Comparison of ENCODE assay signal across 1 cellular context in the genomic region with DNA sequence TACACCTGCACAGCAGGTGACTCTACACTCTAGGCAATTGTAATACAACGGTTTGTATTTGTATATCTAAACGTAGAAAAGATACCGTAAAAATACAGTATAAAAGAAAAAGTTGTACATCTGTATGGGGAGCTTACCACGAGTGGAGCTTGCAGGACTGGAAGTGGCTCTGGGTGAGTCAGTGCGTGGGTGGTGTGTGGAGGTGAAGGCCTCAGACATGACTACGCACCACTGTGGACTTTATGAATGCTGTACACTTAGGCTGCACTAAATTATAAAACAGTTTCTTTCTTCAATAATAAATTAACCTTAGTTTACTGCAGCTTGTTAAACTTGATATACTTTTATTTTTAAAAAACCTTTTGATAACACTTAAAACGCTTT.
TF ChIP-seq lines count a peak whose summit lies in the region.

No MANE protein-coding gene starts in this region.

TF ChIP-seq in HepG2, 621 proteins besides CTCF, POLR2A, EP300 and RAD21 (continued from another document):
- TF ChIP-seq, protein P1, sequence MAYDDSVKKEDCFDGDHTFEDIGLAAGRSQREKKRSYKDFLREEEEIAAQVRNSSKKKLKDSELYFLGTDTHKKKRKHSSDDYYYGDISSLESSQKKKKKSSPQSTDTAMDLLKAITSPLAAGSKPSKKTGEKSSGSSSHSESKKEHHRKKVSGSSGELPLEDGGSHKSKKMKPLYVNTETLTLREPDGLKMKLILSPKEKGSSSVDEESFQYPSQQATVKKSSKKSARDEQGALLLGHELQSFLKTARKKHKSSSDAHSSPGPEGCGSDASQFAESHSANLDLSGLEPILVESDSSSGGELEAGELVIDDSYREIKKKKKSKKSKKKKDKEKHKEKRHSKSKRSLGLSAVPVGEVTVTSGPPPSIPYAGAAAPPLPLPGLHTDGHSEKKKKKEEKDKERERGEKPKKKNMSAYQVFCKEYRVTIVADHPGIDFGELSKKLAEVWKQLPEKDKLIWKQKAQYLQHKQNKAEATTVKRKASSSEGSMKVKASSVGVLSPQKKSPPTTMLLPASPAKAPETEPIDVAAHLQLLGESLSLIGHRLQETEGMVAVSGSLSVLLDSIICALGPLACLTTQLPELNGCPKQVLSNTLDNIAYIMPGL (CRISPR knock-in tag; IDR thresholded peaks at IDR 0.05; ENCODE audit: borderline replicate concordance in 1 of 2, low read depth in 1 of 2), result no peak
- TF ChIP-seq ZNF605 (CRISPR knock-in tag; IDR thresholded peaks at IDR 0.05), result no peak
- 0 out of 2 replicates have a peak, but pooled peaks have one; percentile 37 for TF ChIP-seq ZBTB38 (CRISPR knock-in tag; IDR thresholded peaks at IDR 0.05)
- TF ChIP-seq, protein P2, sequence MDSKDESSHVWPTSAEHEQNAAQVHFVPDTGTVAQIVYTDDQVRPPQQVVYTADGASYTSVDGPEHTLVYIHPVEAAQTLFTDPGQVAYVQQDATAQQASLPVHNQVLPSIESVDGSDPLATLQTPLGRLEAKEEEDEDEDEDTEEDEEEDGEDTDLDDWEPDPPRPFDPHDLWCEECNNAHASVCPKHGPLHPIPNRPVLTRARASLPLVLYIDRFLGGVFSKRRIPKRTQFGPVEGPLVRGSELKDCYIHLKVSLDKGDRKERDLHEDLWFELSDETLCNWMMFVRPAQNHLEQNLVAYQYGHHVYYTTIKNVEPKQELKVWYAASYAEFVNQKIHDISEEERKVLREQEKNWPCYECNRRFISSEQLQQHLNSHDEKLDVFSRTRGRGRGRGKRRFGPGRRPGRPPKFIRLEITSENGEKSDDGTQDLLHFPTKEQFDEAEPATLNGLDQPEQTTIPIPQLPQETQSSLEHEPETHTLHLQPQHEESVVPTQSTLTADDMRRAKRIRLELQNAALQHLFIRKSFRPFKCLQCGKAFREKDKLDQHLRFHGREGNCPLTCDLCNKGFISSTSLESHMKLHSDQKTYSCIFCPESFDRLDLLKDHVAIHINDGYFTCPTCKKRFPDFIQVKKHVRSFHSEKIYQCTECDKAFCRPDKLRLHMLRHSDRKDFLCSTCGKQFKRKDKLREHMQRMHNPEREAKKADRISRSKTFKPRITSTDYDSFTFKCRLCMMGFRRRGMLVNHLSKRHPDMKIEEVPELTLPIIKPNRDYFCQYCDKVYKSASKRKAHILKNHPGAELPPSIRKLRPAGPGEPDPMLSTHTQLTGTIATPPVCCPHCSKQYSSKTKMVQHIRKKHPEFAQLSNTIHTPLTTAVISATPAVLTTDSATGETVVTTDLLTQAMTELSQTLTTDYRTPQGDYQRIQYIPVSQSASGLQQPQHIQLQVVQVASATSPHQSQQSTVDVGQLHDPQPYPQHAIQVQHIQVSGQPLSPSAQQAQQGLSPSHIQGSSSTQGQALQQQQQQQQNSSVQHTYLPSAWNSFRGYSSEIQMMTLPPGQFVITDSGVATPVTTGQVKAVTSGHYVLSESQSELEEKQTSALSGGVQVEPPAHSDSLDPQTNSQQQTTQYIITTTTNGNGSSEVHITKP (CRISPR knock-in tag; IDR thresholded peaks at IDR 0.05; ENCODE audit: low read depth), result no peak
- TF ChIP-seq ZNF775 (CRISPR knock-in tag; IDR thresholded peaks at IDR 0.05; ENCODE audit: borderline replicate concordance), result no peak
- TF ChIP-seq ATF1 (CRISPR knock-in tag; IDR thresholded peaks at IDR 0.05), result no peak
- no peak for TF ChIP-seq SALL2 (CRISPR knock-in tag; IDR thresholded peaks at IDR 0.05)
- peak; percentile 7 for TF ChIP-seq PRPF4 (IDR thresholded peaks at IDR 0.05; ENCODE audit: low read depth, low read length, poor library complexity, severe bottlenecking)
- 0 out of 2 replicates have a peak, but pooled peaks have one; percentile 14 for TF ChIP-seq GATAD1 (CRISPR knock-in tag; IDR thresholded peaks at IDR 0.05)
- TF ChIP-seq, protein P3, sequence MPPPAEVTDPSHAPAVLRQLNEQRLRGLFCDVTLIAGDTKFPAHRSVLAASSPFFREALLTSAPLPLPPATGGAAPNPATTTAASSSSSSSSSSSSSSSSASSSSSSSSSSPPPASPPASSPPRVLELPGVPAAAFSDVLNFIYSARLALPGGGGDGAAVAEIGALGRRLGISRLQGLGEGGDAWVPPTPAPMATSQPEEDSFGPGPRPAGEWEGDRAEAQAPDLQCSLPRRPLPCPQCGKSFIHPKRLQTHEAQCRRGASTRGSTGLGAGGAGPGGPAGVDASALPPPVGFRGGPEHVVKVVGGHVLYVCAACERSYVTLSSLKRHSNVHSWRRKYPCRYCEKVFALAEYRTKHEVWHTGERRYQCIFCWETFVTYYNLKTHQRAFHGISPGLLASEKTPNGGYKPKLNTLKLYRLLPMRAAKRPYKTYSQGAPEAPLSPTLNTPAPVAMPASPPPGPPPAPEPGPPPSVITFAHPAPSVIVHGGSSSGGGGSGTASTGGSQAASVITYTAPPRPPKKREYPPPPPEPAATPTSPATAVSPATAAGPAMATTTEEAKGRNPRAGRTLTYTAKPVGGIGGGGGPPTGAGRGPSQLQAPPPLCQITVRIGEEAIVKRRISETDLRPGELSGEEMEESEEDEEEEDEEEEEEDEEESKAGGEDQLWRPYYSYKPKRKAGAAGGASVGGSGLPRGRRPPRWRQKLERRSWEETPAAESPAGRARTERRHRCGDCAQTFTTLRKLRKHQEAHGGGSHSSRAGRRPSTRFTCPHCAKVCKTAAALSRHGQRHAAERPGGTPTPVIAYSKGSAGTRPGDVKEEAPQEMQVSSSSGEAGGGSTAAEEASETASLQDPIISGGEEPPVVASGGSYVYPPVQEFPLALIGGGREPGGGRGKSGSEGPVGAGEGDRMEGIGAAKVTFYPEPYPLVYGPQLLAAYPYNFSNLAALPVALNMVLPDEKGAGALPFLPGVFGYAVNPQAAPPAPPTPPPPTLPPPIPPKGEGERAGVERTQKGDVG (CRISPR knock-in tag; IDR thresholded peaks at IDR 0.05; ENCODE audit: borderline replicate concordance), result 0 out of 2 replicates have a peak, but pooled peaks have one; percentile 17
- no peak for TF ChIP-seq LCORL (IDR thresholded peaks at IDR 0.05)
- no peak for TF ChIP-seq LCORL (CRISPR knock-in tag; IDR thresholded peaks at IDR 0.05)
- TF ChIP-seq ZNF615 (CRISPR knock-in tag; IDR thresholded peaks at IDR 0.05; ENCODE audit: borderline replicate concordance), result no peak
- TF ChIP-seq, protein P4, sequence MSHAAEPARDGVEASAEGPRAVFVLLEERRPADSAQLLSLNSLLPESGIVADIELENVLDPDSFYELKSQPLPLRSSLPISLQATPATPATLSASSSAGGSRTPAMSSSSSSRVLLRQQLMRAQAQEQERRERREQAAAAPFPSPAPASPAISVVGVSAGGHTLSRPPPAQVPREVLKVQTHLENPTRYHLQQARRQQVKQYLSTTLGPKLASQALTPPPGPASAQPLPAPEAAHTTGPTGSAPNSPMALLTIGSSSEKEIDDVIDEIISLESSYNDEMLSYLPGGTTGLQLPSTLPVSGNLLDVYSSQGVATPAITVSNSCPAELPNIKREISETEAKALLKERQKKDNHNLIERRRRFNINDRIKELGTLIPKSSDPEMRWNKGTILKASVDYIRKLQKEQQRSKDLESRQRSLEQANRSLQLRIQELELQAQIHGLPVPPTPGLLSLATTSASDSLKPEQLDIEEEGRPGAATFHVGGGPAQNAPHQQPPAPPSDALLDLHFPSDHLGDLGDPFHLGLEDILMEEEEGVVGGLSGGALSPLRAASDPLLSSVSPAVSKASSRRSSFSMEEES (CRISPR knock-in tag; IDR thresholded peaks at IDR 0.05), result no peak
- TF ChIP-seq, protein P5, sequence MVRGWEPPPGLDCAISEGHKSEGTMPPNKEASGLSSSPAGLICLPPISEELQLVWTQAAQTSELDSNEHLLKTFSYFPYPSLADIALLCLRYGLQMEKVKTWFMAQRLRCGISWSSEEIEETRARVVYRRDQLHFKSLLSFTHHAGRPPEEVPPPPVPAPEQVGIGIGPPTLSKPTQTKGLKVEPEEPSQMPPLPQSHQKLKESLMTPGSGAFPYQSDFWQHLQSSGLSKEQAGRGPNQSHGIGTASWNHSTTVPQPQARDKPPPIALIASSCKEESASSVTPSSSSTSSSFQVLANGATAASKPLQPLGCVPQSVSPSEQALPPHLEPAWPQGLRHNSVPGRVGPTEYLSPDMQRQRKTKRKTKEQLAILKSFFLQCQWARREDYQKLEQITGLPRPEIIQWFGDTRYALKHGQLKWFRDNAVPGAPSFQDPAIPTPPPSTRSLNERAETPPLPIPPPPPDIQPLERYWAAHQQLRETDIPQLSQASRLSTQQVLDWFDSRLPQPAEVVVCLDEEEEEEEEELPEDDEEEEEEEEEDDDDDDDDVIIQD (CRISPR knock-in tag; IDR thresholded peaks at IDR 0.05; ENCODE audit: low read depth), result peak; percentile 36; the same call in 1 of the 2 replicates
- TF ChIP-seq, protein P6, sequence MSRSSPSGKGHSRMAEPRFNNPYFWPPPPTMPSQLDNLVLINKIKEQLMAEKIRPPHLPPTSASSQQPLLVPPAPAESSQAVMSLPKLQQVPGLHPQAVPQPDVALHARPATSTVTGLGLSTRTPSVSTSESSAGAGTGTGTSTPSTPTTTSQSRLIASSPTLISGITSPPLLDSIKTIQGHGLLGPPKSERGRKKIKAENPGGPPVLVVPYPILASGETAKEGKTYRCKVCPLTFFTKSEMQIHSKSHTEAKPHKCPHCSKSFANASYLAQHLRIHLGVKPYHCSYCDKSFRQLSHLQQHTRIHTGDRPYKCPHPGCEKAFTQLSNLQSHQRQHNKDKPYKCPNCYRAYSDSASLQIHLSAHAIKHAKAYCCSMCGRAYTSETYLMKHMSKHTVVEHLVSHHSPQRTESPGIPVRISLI (CRISPR knock-in tag; IDR thresholded peaks at IDR 0.05; ENCODE audit: borderline replicate concordance), result no peak
- TF ChIP-seq, protein P7, sequence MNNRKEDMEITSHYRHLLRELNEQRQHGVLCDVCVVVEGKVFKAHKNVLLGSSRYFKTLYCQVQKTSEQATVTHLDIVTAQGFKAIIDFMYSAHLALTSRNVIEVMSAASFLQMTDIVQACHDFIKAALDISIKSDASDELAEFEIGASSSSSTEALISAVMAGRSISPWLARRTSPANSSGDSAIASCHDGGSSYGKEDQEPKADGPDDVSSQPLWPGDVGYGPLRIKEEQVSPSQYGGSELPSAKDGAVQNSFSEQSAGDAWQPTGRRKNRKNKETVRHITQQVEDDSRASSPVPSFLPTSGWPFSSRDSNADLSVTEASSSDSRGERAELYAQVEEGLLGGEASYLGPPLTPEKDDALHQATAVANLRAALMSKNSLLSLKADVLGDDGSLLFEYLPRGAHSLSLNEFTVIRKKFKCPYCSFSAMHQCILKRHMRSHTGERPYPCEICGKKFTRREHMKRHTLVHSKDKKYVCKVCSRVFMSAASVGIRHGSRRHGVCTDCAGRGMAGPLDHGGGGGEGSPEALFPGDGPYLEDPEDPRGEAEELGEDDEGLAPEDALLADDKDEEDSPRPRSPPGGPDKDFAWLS (CRISPR knock-in tag; IDR thresholded peaks at IDR 0.05; ENCODE audit: borderline replicate concordance), result no peak
